ENCODE assay signal across 2 cellular contexts in the genomic region with DNA sequence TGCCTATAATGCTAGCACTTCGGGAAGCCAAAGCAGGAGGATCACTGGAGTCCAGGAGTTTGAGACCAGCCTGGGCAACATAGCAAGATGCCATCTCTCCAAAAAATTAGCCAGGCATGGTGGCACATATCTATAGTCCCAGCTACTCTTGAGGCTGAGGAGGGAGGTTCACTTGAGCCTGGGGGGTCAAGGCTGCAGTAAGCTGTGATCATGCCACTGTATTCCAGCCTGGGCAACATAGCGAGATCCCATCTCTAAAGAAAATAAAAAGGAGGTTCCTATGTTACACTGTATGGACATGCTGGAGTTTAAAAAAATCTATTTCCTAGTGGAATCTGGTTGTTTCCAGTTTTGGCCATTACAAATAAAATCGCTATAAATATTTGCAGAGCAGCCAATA.
TF ChIP-seq lines count a peak whose summit lies in the region.

No MANE protein-coding gene starts in this region.

TF ChIP-seq in HepG2, 621 proteins besides CTCF, POLR2A, EP300 and RAD21:
- TF ChIP-seq ZNF121 (CRISPR knock-in tag; IDR thresholded peaks at IDR 0.05) (peak; percentile 53), ZNF136 (CRISPR knock-in tag; IDR thresholded peaks at IDR 0.05; ENCODE audit: low read depth) (no peak)

TF ChIP-seq in IMR-90, 13 proteins besides CTCF, POLR2A, EP300 and RAD21:
- TF ChIP-seq SMC3 (IDR thresholded peaks at IDR 0.05; ENCODE audit: low read depth, low read length) (no peak), USF2 (IDR thresholded peaks at IDR 0.05; ENCODE audit: low read depth, low read length) (no peak), ELK1 (IDR thresholded peaks at IDR 0.05; ENCODE audit: borderline replicate concordance, low read depth, low read length) (no peak), RFX5 (IDR thresholded peaks at IDR 0.05; ENCODE audit: low read depth, low read length) (no peak), MAZ (IDR thresholded peaks at IDR 0.05; ENCODE audit: borderline replicate concordance, low read depth, low read length) (no peak)
